13 cellular contexts compared by ENCODE assay signal in genomic region chr20:64048402-64049044, GRCh38. TPM values are rescaled to one million over a fixed set of nuclear protein-coding genes. Genes with fewer than 3 reads are reported as not detected.
DNase-seq lines count a peak whose midpoint lies in the region; ATAC-seq and TF ChIP-seq lines count a peak whose summit lies in the region.
"Had no signal": no experiment of that assay in that cellular context is flagged by ENCODE, and none has a peak within 500 bp of the region (broad histone marks: within the 10 kb centered on the region; RNA-seq: fewer than 3 reads in every experiment).

No MANE protein-coding gene starts in this region.

- peak overlapping the region; percentile 10 for H3K4me3 Mint-ChIP-seq in MCF 10A (ENCODE audit: unreplicated experiment)
- H3K4me3 Mint-ChIP-seq: neural crest cell had no signal

- H3K27ac ChIP-seq in suprapubic skin: no peak overlapping the region
- H3K27ac ChIP-seq: body of pancreas, RWPE1 had no signal

- no peaks in the 10 kb centered on the region for H3K9me3 Mint-ChIP-seq in MCF 10A (ENCODE audit: unreplicated experiment)
- H3K9me3 Mint-ChIP-seq: neural crest cell had no signal

- TF ChIP-seq EP300 in suprapubic skin (IDR thresholded peaks at IDR 0.05): no peak

- H3K4me3 ChIP-seq in suprapubic skin: peak overlapping the region; percentile 43
- H3K4me3 ChIP-seq: body of pancreas had no signal

- H3K36me3 ChIP-seq in suprapubic skin: no peaks in the 10 kb centered on the region

- TF ChIP-seq POLR2A in suprapubic skin (IDR thresholded peaks at IDR 0.05): no peak

- POLR2A ChIA-PET in MCF 10A (lab: Yijun Ruan, JAX): interaction anchor here (1.2 to 3.0 kb wide), 2 partner anchors 10 to 14 kb away, joined by 4 to 11 read pairs; partner anchors contain the start of gene TCEA2

- intact Hi-C loops in MCF 10A (cut with micrococcal nuclease): no loop called here

- no TSS peak for BruUV-seq in MCF 10A (replicated peaks; lab: Mats Ljungman, UMichigan)

- TF ChIP-seq CTCF in MCF 10A (IDR thresholded peaks at IDR 0.05; ENCODE audit: unreplicated experiment): no peak
- no peak for TF ChIP-seq CTCF in suprapubic skin (IDR thresholded peaks at IDR 0.05)

- peaks cover 41% of the 10 kb centered on the region for H3K4me1 ChIP-seq in suprapubic skin

- H3K27ac Mint-ChIP-seq in MCF 10A (ENCODE audit: low read depth, unreplicated experiment): no peak overlapping the region

- no peaks in the 10 kb centered on the region for H3K9me3 ChIP-seq in suprapubic skin
- H3K9me3 ChIP-seq: body of pancreas had no signal

- WGBS in suprapubic skin: no CpG with 5 or more reads among the region's 101 CpGs

- H3K36me3 Mint-ChIP-seq in MCF 10A (ENCODE audit: insufficient read depth, unreplicated experiment): no peaks in the 10 kb centered on the region

- DNase-seq in NCI-H748 (lab: John Stamatoyannopoulos, UW; ENCODE audit: unreplicated experiment): peak; percentile 24
- no peak for DNase-seq in NCI-H748 treated with DMSO at 0.1 percent for 48 hours (lab: John Stamatoyannopoulos, UW)
- no peak for DNase-seq in MCF 10A (ENCODE audit: unreplicated experiment)
- peak; percentile 55 for DNase-seq in iPS-NIHi11 (ENCODE audit: low spot score)
- DNase-seq in suprapubic skin (ENCODE audit: low spot score in 2 of 2): no peak
- DNase-seq in putamen (ENCODE audit: low spot score): no peak
- DNase-seq in NCI-H526 treated with DMSO at 0.1 percent for 48 hours (lab: John Stamatoyannopoulos, UW): no peak
- DNase-seq: body of pancreas had no signal

- CTCF ChIA-PET in MCF 10A (lab: Yijun Ruan, JAX): interaction anchor here (0.6 to 0.9 kb wide), 2 partner anchors 9 to 98 kb away, joined by 3 to 4 read pairs; no protein-coding TSS in a partner anchor

- peaks cover 17% of the 10 kb centered on the region for H3K4me1 Mint-ChIP-seq in MCF 10A (ENCODE audit: insufficient read depth, unreplicated experiment)
- H3K4me1 Mint-ChIP-seq: neural crest cell had no signal

- no peak for ATAC-seq in GM18858 (IDR thresholded peaks at IDR 0.05; ENCODE audit: unreplicated experiment)
- ATAC-seq: body of pancreas had no signal

- no peaks in the 10 kb centered on the region for H3K27me3 Mint-ChIP-seq in MCF 10A (ENCODE audit: insufficient read depth, unreplicated experiment)

- H3K27me3 ChIP-seq in suprapubic skin: peaks cover 71% of the 10 kb centered on the region

RNA-seq across cellular contexts. Expression of gene SOX18, which starts 0.9 kb away (rescaled TPM):
- total RNA-seq in MCF 10A (2022) (0.16 and 0.22 TPM in 2 replicates), suprapubic skin (1 to 10 TPM in 3 of 4 donors, under 1 TPM in 1; 0.79 to 8.7 (median 3.3) TPM)
- total RNA-seq: epithelial cell of proximal tubule, M059J, neural crest cell had no signal

RNA-seq across cellular contexts. Expression of gene C20orf204, which starts 12.5 kb away (rescaled TPM):
- 1.1 and 2.0 TPM in 2 replicates for total RNA-seq in MCF 10A (2022)
- total RNA-seq in suprapubic skin: 1 to 10 TPM; 1.1 to 5.1 (median 1.8) TPM

RNA-seq across cellular contexts. Expression of gene TCEA2, which starts 14.5 kb away (rescaled TPM):
- total RNA-seq in MCF 10A (2022): 30.8 and 39.7 TPM in 2 replicates
- 10 to 100 TPM in 3 of 4 donors, 1 to 10 TPM in 1; 8.6 to 27.9 (median 13.2) TPM for total RNA-seq in suprapubic skin

RNA-seq across cellular contexts. Expression of gene RGS19, which starts 30.8 kb away (rescaled TPM):
- total RNA-seq in MCF 10A (2022) (8.2 and 8.8 TPM in 2 replicates), suprapubic skin (10 to 100 TPM; 14.8 to 18.4 (median 16.2) TPM)

RNA-seq across cellular contexts. Expression of gene OPRL1, which starts 31.4 kb away (rescaled TPM):
- total RNA-seq in MCF 10A (2022) (0.12 and 0.15 TPM in 2 replicates), suprapubic skin (under 1 TPM; 0.45 to 0.68 (median 0.52) TPM)

Comparison
In these comparisons a context has a peak if more than half of its experiments do, and no peak if none do; other contexts are left out.
1. DNase-seq: peak in NCI-H748 (single experiment) and iPS-NIHi11 (single experiment); none in NCI-H748 treated with DMSO at 0.1 percent for 48 hours (single experiment), MCF 10A (single experiment), suprapubic skin (0 of 2), putamen (single experiment) and NCI-H526 treated with DMSO at 0.1 percent for 48 hours (single experiment).